In the genomic region with DNA sequence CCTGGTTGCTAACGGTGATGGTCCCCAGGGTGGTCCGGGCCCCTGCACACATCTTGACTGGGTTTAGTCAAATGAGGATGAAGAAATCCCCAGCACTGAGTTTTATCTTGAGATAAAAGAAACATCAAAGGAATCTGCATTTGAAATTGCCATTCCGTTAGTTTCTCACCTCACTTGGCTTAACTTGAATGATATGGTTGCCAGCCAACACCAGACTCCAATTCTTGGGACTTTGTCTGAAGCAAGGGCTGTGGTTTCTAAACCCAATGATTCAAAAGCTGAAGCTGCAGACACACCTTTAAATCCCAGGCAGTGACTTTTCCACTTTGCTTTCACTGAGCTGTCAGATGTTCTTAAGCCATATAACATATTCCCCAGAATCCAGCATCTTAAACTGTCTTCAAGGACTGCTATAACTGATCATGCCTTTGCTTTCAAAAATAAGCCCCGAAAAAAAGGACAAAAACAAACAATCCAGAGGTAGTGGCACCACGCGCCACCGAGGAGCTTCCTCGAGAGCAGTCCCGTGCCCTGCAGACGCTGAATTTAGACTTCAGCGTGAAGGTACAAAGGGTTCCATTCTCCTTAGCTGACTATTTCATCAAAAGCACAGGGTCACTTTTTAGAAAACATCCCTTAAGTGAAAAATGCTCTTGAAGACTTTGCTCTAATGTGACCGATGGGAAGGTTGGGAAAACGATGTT, we compare ENCODE assay signal across 16 cellular contexts.
DNase-seq lines count a peak whose midpoint lies in the region; ATAC-seq and TF ChIP-seq lines count a peak whose summit lies in the region.
"Had no signal": no experiment of that assay in that cellular context is flagged by ENCODE, and none has a peak within 500 bp of the region (broad histone marks: within the 10 kb centered on the region; RNA-seq: fewer than 3 reads in every experiment).

No MANE protein-coding gene starts in this region.

- H3K4me2 ChIP-seq in BLaER1 = peak overlapping the region; percentile 37

- ATAC-seq in omental fat pad (ENCODE audit: low FRiP score) = peak; percentile 20
- ATAC-seq: activated CD8-positive, alpha-beta T cell treated with anti-CD3 and anti-CD28 coated beads for 36 hours; GM12878 had no signal

- H3K9ac ChIP-seq in BLaER1 = no peak overlapping the region

- H3K27me3 ChIP-seq in BLaER1 = no peaks in the 10 kb centered on the region
- H3K27me3 ChIP-seq: heart right ventricle, stomach had no signal

- H3K36me3 ChIP-seq in BLaER1 = peaks cover 7% of the 10 kb centered on the region; the same call in 1 of the 2 replicates
- H3K36me3 ChIP-seq: heart right ventricle, stomach had no signal

- peaks cover 85% of the 10 kb centered on the region for H4K20me1 ChIP-seq in BLaER1

- no peak overlapping the region for H3K4me3 ChIP-seq in BLaER1
- peak overlapping the region; percentile 11 for H3K4me3 ChIP-seq in Jurkat, Clone E6-1 (ENCODE audit: low read length)
- H3K4me3 ChIP-seq: GM12878, heart right ventricle, lung, stomach had no signal

- CTCF ChIA-PET in RWPE1 (lab: Yijun Ruan, JAX) = no interaction called here

- no peak for TF ChIP-seq CTCF in omental fat pad (IDR thresholded peaks at IDR 0.05)
- TF ChIP-seq CTCF in RWPE1 (conservative IDR thresholded peaks at IDR 0.05; ENCODE audit: low read depth) = no peak

- DNase-seq in Jurkat, Clone E6-1 (ENCODE audit: low read depth, low spot score) = peak; percentile 82
- peak; percentile 59 for DNase-seq in foreskin melanocyte
- no peak for DNase-seq in omental fat pad (ENCODE audit: low spot score)
- DNase-seq in NCI-H2171 treated with DMSO at 0.1 percent for 48 hours (lab: John Stamatoyannopoulos, UW) = no peak
- DNase-seq in RPMI8226 = no peak
- no peak for DNase-seq in RWPE1 (ENCODE audit: low spot score)
- DNase-seq in middle frontal gyrus (ENCODE audit: extremely low spot score, low spot score) = no peak
- DNase-seq: activated CD8-positive, alpha-beta T cell treated with anti-CD3 and anti-CD28 coated beads for 36 hours; aorta; heart right ventricle; HFFc6; NCI-H1436; stomach had no signal

- no peaks in the 10 kb centered on the region for H3K9me3 ChIP-seq in BLaER1
- H3K9me3 ChIP-seq: heart right ventricle, stomach had no signal

- POLR2A ChIA-PET in RWPE1 (lab: Yijun Ruan, JAX; ENCODE audit: low non-redundant PET) = no interaction called here

- peaks cover 52% of the 10 kb centered on the region for H3K4me1 ChIP-seq in BLaER1

- H3K27ac ChIP-seq in BLaER1 (no peak overlapping the region), RWPE1 (no peak overlapping the region)

Comparison
In these comparisons a context has a peak if more than half of its experiments do, and no peak if none do; other contexts are left out.
1. DNase-seq: peak in Jurkat, Clone E6-1 (single experiment) and foreskin melanocyte (single experiment); none in omental fat pad (single experiment), NCI-H2171 treated with DMSO at 0.1 percent for 48 hours (single experiment), RPMI8226 (single experiment), RWPE1 (single experiment) and middle frontal gyrus (single experiment).